Comparison of ENCODE assay signal across 26 cellular contexts in the genomic region with DNA sequence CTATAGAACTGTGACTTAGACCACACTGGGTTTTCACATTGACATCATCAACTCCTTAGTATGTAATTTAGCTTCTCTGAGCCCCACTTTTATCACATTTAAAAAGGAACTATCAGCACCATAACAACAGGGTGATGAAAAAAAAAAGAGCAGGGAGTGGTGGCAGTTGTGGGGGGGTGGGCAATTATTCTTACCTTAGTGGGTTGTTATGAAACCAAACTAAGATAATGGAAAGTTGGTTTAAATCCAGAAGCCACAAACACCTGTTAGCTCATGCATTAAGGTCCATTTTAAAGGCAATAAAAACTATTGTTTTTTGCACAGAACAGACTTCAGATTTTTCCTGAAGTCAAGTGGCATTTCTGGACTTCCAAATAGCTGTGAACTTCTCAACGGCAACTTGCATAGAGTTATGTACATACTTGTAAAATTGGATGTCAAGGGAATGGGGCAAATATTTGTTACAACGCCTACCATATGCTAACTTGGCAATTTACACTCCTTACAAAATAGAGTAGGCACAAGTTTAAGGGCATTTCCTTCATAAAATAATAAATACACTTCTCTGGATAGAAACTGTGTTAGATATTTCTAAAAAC.
"Had no signal": no experiment of that assay in that cellular context is flagged by ENCODE, and none has a peak within 500 bp of the region (broad histone marks: within the 10 kb centered on the region; RNA-seq: fewer than 3 reads in every experiment).

No MANE protein-coding gene starts in this region.

- H3K9me3 ChIP-seq: adrenal gland, SJSA1 had no signal

- H3K27me3 Mint-ChIP-seq: activated CD8-positive, alpha-beta T cell treated with anti-CD3 and anti-CD28 coated beads for 36 hours had no signal

- H3K4me3 ChIP-seq: adrenal gland, SJSA1 had no signal

- H3K9me3 Mint-ChIP-seq: activated naive CD8-positive, alpha-beta T cell treated with anti-CD3 and anti-CD28 coated beads, Interleukin-2, amount 10 ng/mL, durations not matched to agents 7 days and 5 days; activated T-helper 2 cell treated with anti-CD3 and anti-CD28 coated beads, Interferon-gamma antibody, Interleukin-2, Interleukin-4, amounts not matched to agents 10 μg/mL and 5 μg/mL and 100 μg/mL, durations not matched to agents 14 hours and 24 hours and 36 hours; T-helper 1 cell treated with Interleukin-12 subunit alpha and Interleukin-12 subunit beta and Interleukin-4 antibody, amounts not matched to agents 30 μg/mL and 1 μg/mL, for 36 hours had no signal

- H3K27ac ChIP-seq: adrenal gland, RWPE1, SJSA1 had no signal

- H3K4me1 Mint-ChIP-seq: activated naive CD8-positive, alpha-beta T cell treated with anti-CD3 and anti-CD28 coated beads, Interleukin-2, amount 10 ng/mL, durations not matched to agents 7 days and 5 days had no signal

- H3K36me3 ChIP-seq: adrenal gland, SJSA1 had no signal

- DNase-seq: activated CD4-positive, alpha-beta T cell treated with anti-CD3 and anti-CD28 coated beads for 4 hours; activated CD8-positive, alpha-beta memory T cell treated with anti-CD3 and anti-CD28 coated beads, Interleukin-2, amount 50 U/mL, for 4 hours; activated CD8-positive, alpha-beta T cell treated with anti-CD3 and anti-CD28 coated beads for 36 hours; activated gamma-delta T cell treated with Interleukin-2 at 50 U/mL for 16 hours; activated naive CD4-positive, alpha-beta T cell treated with anti-CD3 and anti-CD28 coated beads, Interleukin-2, amount 50 U/mL, for 16 hours; activated naive CD8-positive, alpha-beta T cell treated with anti-CD3 and anti-CD28 coated beads, Interleukin-2, amount 10 ng/mL, durations not matched to agents 7 days and 5 days; activated T-cell treated with anti-CD3 and anti-CD28 coated beads, Interleukin-2, amount 50 U/mL, for 72 hours; adrenal gland; anterior cingulate cortex; cerebellar nuclear complex; KBM-7; NCI-H1105; NCI-H1436; NCI-H1694 treated with DMSO at 0.1 percent for 48 hours; NCI-H2081; NCI-H446; NCI-H524; OCI-M1; Right ventricle myocardium superior had no signal

- H3K4me1 ChIP-seq: adrenal gland, SJSA1 had no signal

- H3K27me3 ChIP-seq: adrenal gland, SJSA1 had no signal

- H3K36me3 Mint-ChIP-seq: activated naive CD8-positive, alpha-beta T cell treated with anti-CD3 and anti-CD28 coated beads, Interleukin-2, amount 10 ng/mL, durations not matched to agents 7 days and 5 days had no signal

- ATAC-seq: activated CD4-positive, CD25-positive, alpha-beta regulatory T cell treated with anti-CD3 and anti-CD28 coated beads, Interleukin-2, amount 50 U/mL, for 24 hours; activated CD8-positive, alpha-beta T cell treated with anti-CD3 and anti-CD28 coated beads for 36 hours; activated T-cell treated with anti-CD3 and anti-CD28 coated beads, Interleukin-2, amount 50 U/mL, for 72 hours; Panc1; SK-N-SH treated with all-trans-retinoic acid at 6 μM for 48 hours had no signal

- H3K27ac Mint-ChIP-seq: activated CD8-positive, alpha-beta T cell treated with anti-CD3 and anti-CD28 coated beads for 36 hours; activated naive CD8-positive, alpha-beta T cell treated with anti-CD3 and anti-CD28 coated beads, Interleukin-2, amount 10 ng/mL, durations not matched to agents 7 days and 5 days; activated T-cell treated with anti-CD3 and anti-CD28 coated beads, Interleukin-2, amount 50 U/mL, for 72 hours; activated T-helper 2 cell treated with anti-CD3 and anti-CD28 coated beads, Interferon-gamma antibody, Interleukin-2, Interleukin-4, amounts not matched to agents 10 μg/mL and 5 μg/mL and 100 μg/mL, durations not matched to agents 14 hours and 24 hours and 36 hours; T-helper 1 cell treated with Interleukin-12 subunit alpha and Interleukin-12 subunit beta and Interleukin-4 antibody, amounts not matched to agents 30 μg/mL and 1 μg/mL, for 36 hours had no signal

- H3K4me3 Mint-ChIP-seq: activated CD8-positive, alpha-beta T cell treated with anti-CD3 and anti-CD28 coated beads for 36 hours; activated naive CD8-positive, alpha-beta T cell treated with anti-CD3 and anti-CD28 coated beads, Interleukin-2, amount 10 ng/mL, durations not matched to agents 7 days and 5 days; activated T-cell treated with anti-CD3 and anti-CD28 coated beads, Interleukin-2, amount 50 U/mL, for 72 hours; T-helper 1 cell treated with Interleukin-12 subunit alpha and Interleukin-12 subunit beta and Interleukin-4 antibody, amounts not matched to agents 30 μg/mL and 1 μg/mL, for 36 hours had no signal
